ENCODE assay signal across 8 cellular contexts in genomic region chr22:36277482-36278291, GRCh38. TPM values are rescaled to one million over a fixed set of nuclear protein-coding genes. Genes with fewer than 3 reads are reported as not detected.
DNase-seq lines count a peak whose midpoint lies in the region; ATAC-seq and TF ChIP-seq lines count a peak whose summit lies in the region.

No MANE protein-coding gene starts in this region.

- H3K9ac ChIP-seq in H9 (ENCODE audit: extremely low read depth, insufficient read length, low read length) (no peak overlapping the region), rectal smooth muscle tissue (ENCODE audit: low read length) (no peak overlapping the region)

- H2AFZ ChIP-seq in H9 (ENCODE audit: low read length) = no peak overlapping the region

- H3K36me3 ChIP-seq in rectal smooth muscle tissue (ENCODE audit: control insufficient read depth, insufficient read depth, low read length) = peaks cover 17% of the 10 kb centered on the region

- no peaks in the 10 kb centered on the region for H3K79me1 ChIP-seq in H9 (ENCODE audit: insufficient read depth, low read depth, low read length, poor library complexity, severe bottlenecking)

- no peak overlapping the region for H2BK20ac ChIP-seq in H9 (ENCODE audit: low read depth, low read length, poor library complexity, severe bottlenecking)

- H3K4me3 ChIP-seq in rectal smooth muscle tissue (ENCODE audit: low read length) = peak overlapping the region; percentile 19

- in situ Hi-C loops in SK-MEL-5 (cut with HindIII; ENCODE audit: low pct_unique_long_range_greater_than_20kb, low sequenced_read_pairs) = no loop called here

- no peak overlapping the region for H2AK5ac ChIP-seq in H9 (ENCODE audit: insufficient read length, low read length)

- DNase-seq in H9 (peak; percentile 90), SK-MEL-5 (ENCODE audit: low read depth, low spot score) (peak; percentile 70), head of caudate nucleus (peak in 41 of 42 donors; percentile 30 to 84 (median 66))
- peak; percentile 78 for DNase-seq in activated naive CD4-positive, alpha-beta T cell treated with anti-CD3 and anti-CD28 coated beads, Interleukin-2, amount 10 ng/mL, durations not matched to agents 7 days and 5 days

- H3K27me3 ChIP-seq in H9 (ENCODE audit: insufficient read depth, low read length) (no peaks in the 10 kb centered on the region), rectal smooth muscle tissue (ENCODE audit: control insufficient read depth, insufficient read depth, low read length) (no peaks in the 10 kb centered on the region)

- H3K23me2 ChIP-seq in H9 (ENCODE audit: insufficient read length, low read depth, low read length, poor library complexity, severe bottlenecking) = no peaks in the 10 kb centered on the region

- H3K23ac ChIP-seq in H9 (ENCODE audit: insufficient read length, low read depth, low read length) = no peak overlapping the region

- H3K27ac Mint-ChIP-seq in H9 = no peak overlapping the region
- peak overlapping the region; percentile 82 for H3K27ac Mint-ChIP-seq in activated naive CD4-positive, alpha-beta T cell treated with anti-CD3 and anti-CD28 coated beads, Interleukin-2, amount 10 ng/mL, durations not matched to agents 7 days and 5 days

- H2BK120ac ChIP-seq in H9 (ENCODE audit: low read depth, low read length, poor library complexity, severe bottlenecking) = no peak overlapping the region

- peak; percentile 90 for TF ChIP-seq CTCF in C4-2B (conservative IDR thresholded peaks at IDR 0.05)
- TF ChIP-seq CTCF in H9 (conservative IDR thresholded peaks at IDR 0.05) = peak; percentile 85

- H3K4ac ChIP-seq in H9 (ENCODE audit: low read depth, low read length) = no peak overlapping the region

- H3K27ac ChIP-seq in C4-2B = no peak overlapping the region
- H3K27ac ChIP-seq in H9 (ENCODE audit: insufficient read length, low read depth, low read length) = no peak overlapping the region
- H3K27ac ChIP-seq in rectal smooth muscle tissue (ENCODE audit: low read depth, low read length) = peak overlapping the region; percentile 6

- no peak overlapping the region for H3T11ph ChIP-seq in H9 (ENCODE audit: low read length)

- no CpG with 5 or more reads among the region's 18 CpGs for WGBS in H9 (ENCODE audit: extremely low coverage, insufficient read length, low lambda C conversion rate)

- peaks cover 5% of the 10 kb centered on the region for H3K27me3 Mint-ChIP-seq in H9 (ENCODE audit: low read depth)
- no peaks in the 10 kb centered on the region for H3K27me3 Mint-ChIP-seq in activated naive CD4-positive, alpha-beta T cell treated with anti-CD3 and anti-CD28 coated beads, Interleukin-2, amount 10 ng/mL, durations not matched to agents 7 days and 5 days

- H3K79me2 ChIP-seq in H9 (ENCODE audit: insufficient read depth, low read length) = no peaks in the 10 kb centered on the region

- no peaks in the 10 kb centered on the region for H4K20me1 ChIP-seq in H9 (ENCODE audit: control insufficient read depth, insufficient read depth, insufficient read length)

- peak overlapping the region; percentile 26 to 53; a peak in 3 of 5 replicates for H3K4me3 Mint-ChIP-seq in H9
- peak overlapping the region; percentile 32 for H3K4me3 Mint-ChIP-seq in activated naive CD4-positive, alpha-beta T cell treated with anti-CD3 and anti-CD28 coated beads, Interleukin-2, amount 10 ng/mL, durations not matched to agents 7 days and 5 days

- no peak overlapping the region for H2BK12ac ChIP-seq in H9 (ENCODE audit: insufficient read length, low read depth, low read length)

- H3K18ac ChIP-seq in H9 (ENCODE audit: insufficient read length, low read depth, low read length) = no peak overlapping the region

- no peaks in the 10 kb centered on the region for H3K9me3 Mint-ChIP-seq in H9
- no peaks in the 10 kb centered on the region for H3K9me3 Mint-ChIP-seq in activated naive CD4-positive, alpha-beta T cell treated with anti-CD3 and anti-CD28 coated beads, Interleukin-2, amount 10 ng/mL, durations not matched to agents 7 days and 5 days

- no peaks in the 10 kb centered on the region for H3K4me1 ChIP-seq in H9 (ENCODE audit: insufficient read depth, low read length)
- no peaks in the 10 kb centered on the region for H3K4me1 ChIP-seq in rectal smooth muscle tissue (ENCODE audit: control insufficient read depth, insufficient read depth, low read length)

- H4K5ac ChIP-seq in H9 (ENCODE audit: insufficient read length, low read depth, low read length) = no peak overlapping the region

- H3K4me2 ChIP-seq in H9 (ENCODE audit: insufficient read depth, insufficient read length, low read length) = no peak overlapping the region

- intact Hi-C loops in head of caudate nucleus (cut with DNase I) = no loop called here

- H3K4me1 Mint-ChIP-seq in H9 = peaks cover 11% of the 10 kb centered on the region in 2 experiments
- peaks cover 39% of the 10 kb centered on the region for H3K4me1 Mint-ChIP-seq in activated naive CD4-positive, alpha-beta T cell treated with anti-CD3 and anti-CD28 coated beads, Interleukin-2, amount 10 ng/mL, durations not matched to agents 7 days and 5 days

- no peak overlapping the region for H3K14ac ChIP-seq in H9 (ENCODE audit: insufficient read depth, low read length)

- H4K8ac ChIP-seq in H9 (replicated peaks; ENCODE audit: insufficient read length, low read depth, low read length) = no peak overlapping the region

- no peak for ATAC-seq in GM21528 (IDR thresholded peaks at IDR 0.05; ENCODE audit: low FRiP score, unreplicated experiment)
- no peak for ATAC-seq in GM21717 (IDR thresholded peaks at IDR 0.05; ENCODE audit: unreplicated experiment)

- H3K56ac ChIP-seq in H9 (ENCODE audit: insufficient read length, low read depth, low read length) = no peak overlapping the region

- no peak overlapping the region for H4K91ac ChIP-seq in H9 (ENCODE audit: insufficient read length, low read depth, low read length)

- H2BK5ac ChIP-seq in H9 (ENCODE audit: insufficient read length, low read length) = no peak overlapping the region

- H2BK15ac ChIP-seq in H9 (ENCODE audit: low read depth, low read length) = no peak overlapping the region

- no peaks in the 10 kb centered on the region for H3K9me3 ChIP-seq in H9 (ENCODE audit: control insufficient read depth, low read depth, low read length)

- CTCF ChIA-PET in activated naive CD4-positive, alpha-beta T cell treated with anti-CD3 and anti-CD28 coated beads, Interleukin-2, amount 10 ng/mL, durations not matched to agents 7 days and 5 days (lab: Charles Lee) = interaction anchor here (0.7 to 4.0 kb wide), 18 partner anchors 9 to 233 kb away, joined by 3 to 18 read pairs (median 3); partner anchors contain the start of genes APOL2 and APOL4

- peaks cover 10 to 29% (median 18%) of the 10 kb centered on the region in 3 experiments; a peak in 6 of 7 replicates for H3K36me3 Mint-ChIP-seq in H9 (ENCODE audit: insufficient read depth in 1 of 3, low read depth in 3 of 3)
- H3K36me3 Mint-ChIP-seq in activated naive CD4-positive, alpha-beta T cell treated with anti-CD3 and anti-CD28 coated beads, Interleukin-2, amount 10 ng/mL, durations not matched to agents 7 days and 5 days = peaks cover 27% of the 10 kb centered on the region

RNA-seq across cellular contexts. Expression of gene APOL1, which starts 24.8 kb away (rescaled TPM):
- 0.13 TPM in 1 of 2 replicates, not detected in the other for total RNA-seq in H9 (2021)
- 1.5 and 2.6 TPM in 2 replicates for total RNA-seq in SK-MEL-5 (2014; rRNA removed; shearing (Covaris generic))
- 4.4 and 4.5 TPM in 2 replicates for polyA plus RNA-seq in SK-MEL-5 (2015; cell fraction: cytosol; rRNA removed)
- 0.91 and 2.7 TPM in 2 replicates for polyA plus RNA-seq in SK-MEL-5 (2015; cell fraction: nucleus; rRNA removed)

RNA-seq across cellular contexts. Expression of gene APOL2, which starts 38.4 kb away (rescaled TPM):
- 15.6 and 18.1 TPM in 2 replicates for total RNA-seq in H9 (2021)
- total RNA-seq in SK-MEL-5 (2014; rRNA removed; shearing (Covaris generic)) = 29.8 and 36.4 TPM in 2 replicates
- 22.1 and 25.1 TPM in 2 replicates for polyA plus RNA-seq in SK-MEL-5 (2015; cell fraction: cytosol; rRNA removed)
- 35.7 and 48.3 TPM in 2 replicates for polyA plus RNA-seq in SK-MEL-5 (2015; cell fraction: nucleus; rRNA removed)
